8 cellular contexts compared by ENCODE assay signal in genomic region chr17:19306160-19307111, GRCh38. TPM values are rescaled to one million over a fixed set of nuclear protein-coding genes. Genes with fewer than 3 reads are reported as not detected.
A peak's percentile ranks its signal among the peaks of the same experiment; 100 is the strongest.
DNase-seq lines count a peak whose midpoint lies in the region; ATAC-seq and TF ChIP-seq lines count a peak whose summit lies in the region.

No MANE protein-coding gene starts in this region.

- H3K27me3 ChIP-seq in colonic mucosa = no peaks in the 10 kb centered on the region

- H3K36me3 ChIP-seq in colonic mucosa = no peaks in the 10 kb centered on the region

- H3K4me1 ChIP-seq in colonic mucosa = peaks cover 23% of the 10 kb centered on the region

- peak overlapping the region in 1 of 2 donors; percentile 72 for H3K27ac Mint-ChIP-seq in stimulated activated naive CD8-positive, alpha-beta T cell treated with anti-CD3 and anti-CD28 coated beads, Interleukin-15, amount 100 ng/mL, for 72 hours
- H3K27ac Mint-ChIP-seq in osteocyte (ENCODE audit: unreplicated experiment) = no peak overlapping the region

- TF ChIP-seq CTCF in colonic mucosa (IDR thresholded peaks at IDR 0.05) = no peak
- no peak for TF ChIP-seq CTCF in osteocyte (IDR thresholded peaks at IDR 0.05)

- peaks cover 97% of the 10 kb centered on the region for H3K27me3 Mint-ChIP-seq in stimulated activated naive CD8-positive, alpha-beta T cell treated with anti-CD3 and anti-CD28 coated beads, Interleukin-15, amount 100 ng/mL, for 72 hours
- no peaks in the 10 kb centered on the region for H3K27me3 Mint-ChIP-seq in osteocyte (ENCODE audit: unreplicated experiment)

- H3K9me3 ChIP-seq in colonic mucosa = no peaks in the 10 kb centered on the region

- intact Hi-C loops in colonic mucosa (cut with DNase I) = no loop called here

- no peaks in the 10 kb centered on the region for H3K9me3 Mint-ChIP-seq in stimulated activated naive CD8-positive, alpha-beta T cell treated with anti-CD3 and anti-CD28 coated beads, Interleukin-15, amount 100 ng/mL, for 72 hours
- H3K9me3 Mint-ChIP-seq in osteocyte (ENCODE audit: unreplicated experiment) = no peaks in the 10 kb centered on the region

- peak; percentile 88 for ATAC-seq in GM18861 (IDR thresholded peaks at IDR 0.05; ENCODE audit: unreplicated experiment)
- ATAC-seq in HG02623 (IDR thresholded peaks at IDR 0.05; ENCODE audit: unreplicated experiment) = peak; percentile 79
- peak; percentile 99 for ATAC-seq in stimulated activated naive CD8-positive, alpha-beta T cell treated with anti-CD3 and anti-CD28 coated beads, Interleukin-15, amount 100 ng/mL, for 72 hours

- no peak overlapping the region for H3K9ac ChIP-seq in colonic mucosa (ENCODE audit: low read depth in 2 of 2, low read length in 2 of 2)

- H3K27ac ChIP-seq in colonic mucosa = peak overlapping the region; percentile 11

- peaks cover 1% of the 10 kb centered on the region for H3K36me3 Mint-ChIP-seq in osteocyte (ENCODE audit: unreplicated experiment)

- DNase-seq in NOMO-1 treated with DMSO at 0.1 percent for 48 hours (lab: John Stamatoyannopoulos, UW; ENCODE audit: unreplicated experiment) (peak; percentile 85), colonic mucosa (no peak), GOT3 (lab: John Stamatoyannopoulos, UW) (no peak), NCI-H2227 treated with DMSO at 0.1 percent for 48 hours (lab: John Stamatoyannopoulos, UW) (no peak), osteocyte (ENCODE audit: extremely low spot score, unreplicated experiment) (no peak)
- DNase-seq in stimulated activated naive CD8-positive, alpha-beta T cell treated with anti-CD3 and anti-CD28 coated beads, Interleukin-15, amount 100 ng/mL, for 72 hours = peak; percentile 24 to 38

- no peak overlapping the region for H3K4me3 ChIP-seq in colonic mucosa

- peaks cover 32% of the 10 kb centered on the region for H3K4me1 Mint-ChIP-seq in stimulated activated naive CD8-positive, alpha-beta T cell treated with anti-CD3 and anti-CD28 coated beads, Interleukin-15, amount 100 ng/mL, for 72 hours
- peaks cover 5% of the 10 kb centered on the region for H3K4me1 Mint-ChIP-seq in osteocyte (ENCODE audit: unreplicated experiment)

- H3K4me3 Mint-ChIP-seq in stimulated activated naive CD8-positive, alpha-beta T cell treated with anti-CD3 and anti-CD28 coated beads, Interleukin-15, amount 100 ng/mL, for 72 hours = peak overlapping the region in 1 of 2 donors; percentile 31
- H3K4me3 Mint-ChIP-seq in osteocyte (ENCODE audit: unreplicated experiment) = no peak overlapping the region

RNA-seq across cellular contexts. Expression of gene B9D1, which starts 56.1 kb away (rescaled TPM):
- total RNA-seq in colonic mucosa (10 to 100 TPM in 1 of 2 donors, 1 to 10 TPM in 1; 5.6 to 11.9 TPM), osteocyte (15.8 and 16.5 TPM in 2 replicates)

Comparison
In these comparisons a context has a peak if more than half of its experiments do, and no peak if none do; other contexts are left out.
1. DNase-seq: peak in NOMO-1 treated with DMSO at 0.1 percent for 48 hours (single experiment) and stimulated activated naive CD8-positive, alpha-beta T cell treated with anti-CD3 and anti-CD28 coated beads, Interleukin-15, amount 100 ng/mL, for 72 hours (2 of 2); none in colonic mucosa (single experiment), GOT3 (single experiment), NCI-H2227 treated with DMSO at 0.1 percent for 48 hours (single experiment) and osteocyte (single experiment).
2. Peak in every context shown above with its lines, with median percentiles within 50 percentile points of each other: ATAC-seq.